ENCODE assay signal across 7 cellular contexts in the genomic region with DNA sequence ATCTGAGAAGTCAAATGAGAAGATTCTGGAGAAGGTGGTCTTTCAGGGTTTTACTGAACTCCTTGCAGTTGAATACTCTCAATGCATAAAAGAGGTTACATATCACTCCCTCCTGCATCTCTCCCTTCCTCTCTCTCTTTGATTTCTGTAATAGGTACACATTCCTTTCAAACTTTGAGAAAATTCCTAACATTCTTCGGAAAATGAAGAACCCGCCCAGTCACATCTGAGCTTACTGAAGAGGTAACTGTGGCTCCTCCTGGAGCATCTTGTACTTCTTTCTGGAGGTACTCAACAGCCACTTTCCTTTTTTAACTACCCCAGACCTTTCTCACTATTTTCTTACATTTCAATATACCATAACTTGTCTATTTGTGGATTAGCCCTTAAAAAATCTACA. TPM values are rescaled to one million over a fixed set of nuclear protein-coding genes. Genes with fewer than 3 reads are reported as not detected.
"Had no signal": no experiment of that assay in that cellular context is flagged by ENCODE, and none has a peak within 500 bp of the region (broad histone marks: within the 10 kb centered on the region; RNA-seq: fewer than 3 reads in every experiment).

No MANE protein-coding gene starts in this region.

- H3K27me3 Mint-ChIP-seq: IgD-negative memory B cell had no signal

- DNase-seq: GOT3, H9, HCEC 1CT, KG1 had no signal

- ATAC-seq: HepG2, K562 had no signal

- H3K4me3 ChIP-seq: K562 had no signal

- H3K9me3 Mint-ChIP-seq: H9, IgD-negative memory B cell had no signal

- H3K4me1 Mint-ChIP-seq: IgD-negative memory B cell had no signal

- H3K36me3 Mint-ChIP-seq: IgD-negative memory B cell had no signal

- H3K4me3 Mint-ChIP-seq: H9, IgD-negative memory B cell had no signal

RNA-seq across cellular contexts. Expression of a gene that starts 24.7 kb away (rescaled TPM):
- total RNA-seq: HepG2, K562 had no signal
- polyA plus RNA-seq: HepG2, IgD-negative memory B cell, K562 had no signal
